In the genomic region with DNA sequence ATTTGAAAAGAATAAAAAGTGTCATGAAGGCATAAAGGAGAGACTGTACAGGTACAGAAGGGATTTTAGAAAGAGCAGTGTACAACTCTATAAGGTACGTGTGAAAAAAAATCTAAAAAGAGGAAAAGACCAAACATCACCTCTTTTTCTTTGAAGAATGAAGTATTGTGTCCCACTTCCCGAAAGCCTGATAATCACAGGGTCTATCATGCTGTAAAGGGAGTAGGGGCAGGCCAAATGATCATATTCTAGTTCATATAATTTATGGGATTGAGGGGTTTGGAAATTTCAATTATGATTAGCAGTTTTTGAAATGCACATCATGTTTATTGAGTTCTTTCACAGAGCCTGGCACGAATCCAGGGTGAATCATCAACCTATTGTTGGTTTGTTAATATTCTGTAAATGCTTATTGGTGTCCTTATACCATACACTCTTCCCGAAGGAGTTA, we compare ENCODE assay signal across 1 cellular context.
TF ChIP-seq lines count a peak whose summit lies in the region.

No MANE protein-coding gene starts in this region.

TF ChIP-seq in K562, 482 proteins besides CTCF, POLR2A, EP300 and RAD21 (continued from another document and continues in another):
- TF ChIP-seq, protein P1, sequence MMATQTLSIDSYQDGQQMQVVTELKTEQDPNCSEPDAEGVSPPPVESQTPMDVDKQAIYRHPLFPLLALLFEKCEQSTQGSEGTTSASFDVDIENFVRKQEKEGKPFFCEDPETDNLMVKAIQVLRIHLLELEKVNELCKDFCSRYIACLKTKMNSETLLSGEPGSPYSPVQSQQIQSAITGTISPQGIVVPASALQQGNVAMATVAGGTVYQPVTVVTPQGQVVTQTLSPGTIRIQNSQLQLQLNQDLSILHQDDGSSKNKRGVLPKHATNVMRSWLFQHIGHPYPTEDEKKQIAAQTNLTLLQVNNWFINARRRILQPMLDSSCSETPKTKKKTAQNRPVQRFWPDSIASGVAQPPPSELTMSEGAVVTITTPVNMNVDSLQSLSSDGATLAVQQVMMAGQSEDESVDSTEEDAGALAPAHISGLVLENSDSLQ (IDR thresholded peaks at IDR 0.05), result 0 out of 2 replicates have a peak, but pooled peaks have one; percentile 12
- TF ChIP-seq KDM2B (CRISPR knock-in tag; IDR thresholded peaks at IDR 0.05) (no peak), FOSL1 (tag; conservative IDR thresholded peaks at IDR 0.05) (peak; percentile 44; the same call in 1 of the 2 replicates), GABPA (tag; conservative IDR thresholded peaks at IDR 0.05; ENCODE audit: low read depth) (0 out of 2 replicates have a peak, but pooled peaks have one; percentile 6), NFIC (IDR thresholded peaks at IDR 0.05) (peak; percentile 89), SMARCA4 (IDR thresholded peaks at IDR 0.05) (peak; percentile 61; the same call in 1 of the 2 replicates), TCFL5 (CRISPR knock-in tag; conservative IDR thresholded peaks at IDR 0.05) (no peak), ZNF124 (CRISPR knock-in tag; IDR thresholded peaks at IDR 0.05) (no peak), JUN (IDR thresholded peaks at IDR 0.05; ENCODE audit: borderline replicate concordance, low read depth, low read length) (peak; percentile 18; the same call in 1 of the 2 replicates), JUN (CRISPR knock-in tag; IDR thresholded peaks at IDR 0.05; ENCODE audit: borderline replicate concordance) (no peak), FOXK2 (conservative IDR thresholded peaks at IDR 0.05 in 1 of 2, IDR thresholded peaks at IDR 0.05 in 1 of 2; ENCODE audit: low read depth in 2 of 2) (0 out of 4 replicates have a peak, but pooled peaks of 1 of the 2 experiments have one; percentile 33), U2AF1 (optimal IDR thresholded peaks at IDR 0.05; ENCODE audit: low read depth, low read length) (peak; percentile 36), SIX5 (IDR thresholded peaks at IDR 0.05; ENCODE audit: borderline replicate concordance in 1 of 2, insufficient read depth in 1 of 2, low read depth in 1 of 2, low read length in 2 of 2) (no peak), MECOM (CRISPR knock-in tag; IDR thresholded peaks at IDR 0.05) (no peak), BRD9 (IDR thresholded peaks at IDR 0.05; ENCODE audit: low read depth, partially characterized antibody) (peak; percentile 56), DPF2 (IDR thresholded peaks at IDR 0.05) (peak; percentile 47; the same call in 1 of the 2 replicates), MEIS2 (IDR thresholded peaks at IDR 0.05; ENCODE audit: partially characterized antibody) (peak; percentile 7), JUND (IDR thresholded peaks at IDR 0.05; ENCODE audit: borderline replicate concordance, low read depth, low read length) (peak; percentile 58; the same call in 1 of the 2 replicates), JUND (tag; IDR thresholded peaks at IDR 0.05; ENCODE audit: borderline replicate concordance, low read depth, low read length) (no peak; the same call in 2 of the 3 replicates), RFX1 (IDR thresholded peaks at IDR 0.05) (0 out of 2 replicates have a peak, but pooled peaks have one; percentile 2), LEF1 (IDR thresholded peaks at IDR 0.05) (peak; percentile 59; the same call in 1 of the 2 replicates), TAF9B (IDR thresholded peaks at IDR 0.05; ENCODE audit: partially characterized antibody) (peak; percentile 40)
- TF ChIP-seq, protein P2, sequence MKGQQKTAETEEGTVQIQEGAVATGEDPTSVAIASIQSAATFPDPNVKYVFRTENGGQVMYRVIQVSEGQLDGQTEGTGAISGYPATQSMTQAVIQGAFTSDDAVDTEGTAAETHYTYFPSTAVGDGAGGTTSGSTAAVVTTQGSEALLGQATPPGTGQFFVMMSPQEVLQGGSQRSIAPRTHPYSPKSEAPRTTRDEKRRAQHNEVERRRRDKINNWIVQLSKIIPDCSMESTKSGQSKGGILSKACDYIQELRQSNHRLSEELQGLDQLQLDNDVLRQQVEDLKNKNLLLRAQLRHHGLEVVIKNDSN (CRISPR knock-in tag; IDR thresholded peaks at IDR 0.05), result no peak
- TF ChIP-seq, protein P3, sequence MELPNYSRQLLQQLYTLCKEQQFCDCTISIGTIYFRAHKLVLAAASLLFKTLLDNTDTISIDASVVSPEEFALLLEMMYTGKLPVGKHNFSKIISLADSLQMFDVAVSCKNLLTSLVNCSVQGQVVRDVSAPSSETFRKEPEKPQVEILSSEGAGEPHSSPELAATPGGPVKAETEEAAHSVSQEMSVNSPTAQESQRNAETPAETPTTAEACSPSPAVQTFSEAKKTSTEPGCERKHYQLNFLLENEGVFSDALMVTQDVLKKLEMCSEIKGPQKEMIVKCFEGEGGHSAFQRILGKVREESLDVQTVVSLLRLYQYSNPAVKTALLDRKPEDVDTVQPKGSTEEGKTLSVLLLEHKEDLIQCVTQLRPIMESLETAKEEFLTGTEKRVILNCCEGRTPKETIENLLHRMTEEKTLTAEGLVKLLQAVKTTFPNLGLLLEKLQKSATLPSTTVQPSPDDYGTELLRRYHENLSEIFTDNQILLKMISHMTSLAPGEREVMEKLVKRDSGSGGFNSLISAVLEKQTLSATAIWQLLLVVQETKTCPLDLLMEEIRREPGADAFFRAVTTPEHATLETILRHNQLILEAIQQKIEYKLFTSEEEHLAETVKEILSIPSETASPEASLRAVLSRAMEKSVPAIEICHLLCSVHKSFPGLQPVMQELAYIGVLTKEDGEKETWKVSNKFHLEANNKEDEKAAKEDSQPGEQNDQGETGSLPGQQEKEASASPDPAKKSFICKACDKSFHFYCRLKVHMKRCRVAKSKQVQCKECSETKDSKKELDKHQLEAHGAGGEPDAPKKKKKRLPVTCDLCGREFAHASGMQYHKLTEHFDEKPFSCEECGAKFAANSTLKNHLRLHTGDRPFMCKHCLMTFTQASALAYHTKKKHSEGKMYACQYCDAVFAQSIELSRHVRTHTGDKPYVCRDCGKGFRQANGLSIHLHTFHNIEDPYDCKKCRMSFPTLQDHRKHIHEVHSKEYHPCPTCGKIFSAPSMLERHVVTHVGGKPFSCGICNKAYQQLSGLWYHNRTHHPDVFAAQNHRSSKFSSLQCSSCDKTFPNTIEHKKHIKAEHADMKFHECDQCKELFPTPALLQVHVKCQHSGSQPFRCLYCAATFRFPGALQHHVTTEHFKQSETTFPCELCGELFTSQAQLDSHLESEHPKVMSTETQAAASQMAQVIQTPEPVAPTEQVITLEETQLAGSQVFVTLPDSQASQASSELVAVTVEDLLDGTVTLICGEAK (IDR thresholded peaks at IDR 0.05), result peak; percentile 48; the same call in 1 of the 2 replicates
- TF ChIP-seq, protein P3 (CRISPR knock-in tag; IDR thresholded peaks at IDR 0.05), result no peak
- TF ChIP-seq, protein P4, sequence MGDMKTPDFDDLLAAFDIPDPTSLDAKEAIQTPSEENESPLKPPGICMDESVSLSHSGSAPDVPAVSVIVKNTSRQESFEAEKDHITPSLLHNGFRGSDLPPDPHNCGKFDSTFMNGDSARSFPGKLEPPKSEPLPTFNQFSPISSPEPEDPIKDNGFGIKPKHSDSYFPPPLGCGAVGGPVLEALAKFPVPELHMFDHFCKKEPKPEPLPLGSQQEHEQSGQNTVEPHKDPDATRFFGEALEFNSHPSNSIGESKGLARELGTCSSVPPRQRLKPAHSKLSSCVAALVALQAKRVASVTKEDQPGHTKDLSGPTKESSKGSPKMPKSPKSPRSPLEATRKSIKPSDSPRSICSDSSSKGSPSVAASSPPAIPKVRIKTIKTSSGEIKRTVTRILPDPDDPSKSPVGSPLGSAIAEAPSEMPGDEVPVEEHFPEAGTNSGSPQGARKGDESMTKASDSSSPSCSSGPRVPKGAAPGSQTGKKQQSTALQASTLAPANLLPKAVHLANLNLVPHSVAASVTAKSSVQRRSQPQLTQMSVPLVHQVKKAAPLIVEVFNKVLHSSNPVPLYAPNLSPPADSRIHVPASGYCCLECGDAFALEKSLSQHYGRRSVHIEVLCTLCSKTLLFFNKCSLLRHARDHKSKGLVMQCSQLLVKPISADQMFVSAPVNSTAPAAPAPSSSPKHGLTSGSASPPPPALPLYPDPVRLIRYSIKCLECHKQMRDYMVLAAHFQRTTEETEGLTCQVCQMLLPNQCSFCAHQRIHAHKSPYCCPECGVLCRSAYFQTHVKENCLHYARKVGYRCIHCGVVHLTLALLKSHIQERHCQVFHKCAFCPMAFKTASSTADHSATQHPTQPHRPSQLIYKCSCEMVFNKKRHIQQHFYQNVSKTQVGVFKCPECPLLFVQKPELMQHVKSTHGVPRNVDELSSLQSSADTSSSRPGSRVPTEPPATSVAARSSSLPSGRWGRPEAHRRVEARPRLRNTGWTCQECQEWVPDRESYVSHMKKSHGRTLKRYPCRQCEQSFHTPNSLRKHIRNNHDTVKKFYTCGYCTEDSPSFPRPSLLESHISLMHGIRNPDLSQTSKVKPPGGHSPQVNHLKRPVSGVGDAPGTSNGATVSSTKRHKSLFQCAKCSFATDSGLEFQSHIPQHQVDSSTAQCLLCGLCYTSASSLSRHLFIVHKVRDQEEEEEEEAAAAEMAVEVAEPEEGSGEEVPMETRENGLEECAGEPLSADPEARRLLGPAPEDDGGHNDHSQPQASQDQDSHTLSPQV (IDR thresholded peaks at IDR 0.05), result 0 out of 2 replicates have a peak, but pooled peaks have one; percentile 50
- TF ChIP-seq, protein P5, sequence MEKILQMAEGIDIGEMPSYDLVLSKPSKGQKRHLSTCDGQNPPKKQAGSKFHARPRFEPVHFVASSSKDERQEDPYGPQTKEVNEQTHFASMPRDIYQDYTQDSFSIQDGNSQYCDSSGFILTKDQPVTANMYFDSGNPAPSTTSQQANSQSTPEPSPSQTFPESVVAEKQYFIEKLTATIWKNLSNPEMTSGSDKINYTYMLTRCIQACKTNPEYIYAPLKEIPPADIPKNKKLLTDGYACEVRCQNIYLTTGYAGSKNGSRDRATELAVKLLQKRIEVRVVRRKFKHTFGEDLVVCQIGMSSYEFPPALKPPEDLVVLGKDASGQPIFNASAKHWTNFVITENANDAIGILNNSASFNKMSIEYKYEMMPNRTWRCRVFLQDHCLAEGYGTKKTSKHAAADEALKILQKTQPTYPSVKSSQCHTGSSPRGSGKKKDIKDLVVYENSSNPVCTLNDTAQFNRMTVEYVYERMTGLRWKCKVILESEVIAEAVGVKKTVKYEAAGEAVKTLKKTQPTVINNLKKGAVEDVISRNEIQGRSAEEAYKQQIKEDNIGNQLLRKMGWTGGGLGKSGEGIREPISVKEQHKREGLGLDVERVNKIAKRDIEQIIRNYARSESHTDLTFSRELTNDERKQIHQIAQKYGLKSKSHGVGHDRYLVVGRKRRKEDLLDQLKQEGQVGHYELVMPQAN (IDR thresholded peaks at IDR 0.05; ENCODE audit: borderline replicate concordance), result 0 out of 2 replicates have a peak, but pooled peaks have one; percentile 47
- TF ChIP-seq, protein P6, sequence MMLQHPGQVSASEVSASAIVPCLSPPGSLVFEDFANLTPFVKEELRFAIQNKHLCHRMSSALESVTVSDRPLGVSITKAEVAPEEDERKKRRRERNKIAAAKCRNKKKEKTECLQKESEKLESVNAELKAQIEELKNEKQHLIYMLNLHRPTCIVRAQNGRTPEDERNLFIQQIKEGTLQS (IDR thresholded peaks at IDR 0.05), result peak; percentile 60
- TF ChIP-seq, protein P6 (CRISPR knock-in tag; conservative IDR thresholded peaks at IDR 0.05), result no peak
- TF ChIP-seq, protein P7, sequence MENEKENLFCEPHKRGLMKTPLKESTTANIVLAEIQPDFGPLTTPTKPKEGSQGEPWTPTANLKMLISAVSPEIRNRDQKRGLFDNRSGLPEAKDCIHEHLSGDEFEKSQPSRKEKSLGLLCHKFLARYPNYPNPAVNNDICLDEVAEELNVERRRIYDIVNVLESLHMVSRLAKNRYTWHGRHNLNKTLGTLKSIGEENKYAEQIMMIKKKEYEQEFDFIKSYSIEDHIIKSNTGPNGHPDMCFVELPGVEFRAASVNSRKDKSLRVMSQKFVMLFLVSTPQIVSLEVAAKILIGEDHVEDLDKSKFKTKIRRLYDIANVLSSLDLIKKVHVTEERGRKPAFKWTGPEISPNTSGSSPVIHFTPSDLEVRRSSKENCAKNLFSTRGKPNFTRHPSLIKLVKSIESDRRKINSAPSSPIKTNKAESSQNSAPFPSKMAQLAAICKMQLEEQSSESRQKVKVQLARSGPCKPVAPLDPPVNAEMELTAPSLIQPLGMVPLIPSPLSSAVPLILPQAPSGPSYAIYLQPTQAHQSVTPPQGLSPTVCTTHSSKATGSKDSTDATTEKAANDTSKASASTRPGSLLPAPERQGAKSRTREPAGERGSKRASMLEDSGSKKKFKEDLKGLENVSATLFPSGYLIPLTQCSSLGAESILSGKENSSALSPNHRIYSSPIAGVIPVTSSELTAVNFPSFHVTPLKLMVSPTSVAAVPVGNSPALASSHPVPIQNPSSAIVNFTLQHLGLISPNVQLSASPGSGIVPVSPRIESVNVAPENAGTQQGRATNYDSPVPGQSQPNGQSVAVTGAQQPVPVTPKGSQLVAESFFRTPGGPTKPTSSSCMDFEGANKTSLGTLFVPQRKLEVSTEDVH (IDR thresholded peaks at IDR 0.05; ENCODE audit: low read depth, partially characterized antibody), result peak; percentile 23
